ENCODE assay signal across 31 cellular contexts in the genomic region with DNA sequence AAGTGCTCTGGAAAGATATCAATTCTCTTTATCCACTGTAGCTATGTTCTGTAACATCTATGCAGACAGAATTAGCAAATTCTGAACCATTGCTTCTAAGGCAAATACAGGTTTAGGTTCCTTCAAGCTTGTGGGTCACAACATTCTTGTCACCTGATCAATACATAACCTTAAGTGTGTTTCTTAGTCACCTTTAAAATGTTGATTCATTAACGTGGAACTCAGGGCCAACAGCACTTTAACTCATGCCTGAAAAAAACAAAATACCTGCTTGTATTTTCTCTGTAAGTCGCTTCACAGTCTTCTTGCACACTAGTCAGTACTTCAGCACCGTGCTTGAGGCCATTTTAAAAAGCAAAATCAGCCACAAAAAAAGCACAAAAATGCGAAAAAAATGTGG. TPM values are rescaled to one million over a fixed set of nuclear protein-coding genes. Genes with fewer than 3 reads are reported as not detected.
"Had no signal": no experiment of that assay in that cellular context is flagged by ENCODE, and none has a peak within 500 bp of the region (broad histone marks: within the 10 kb centered on the region; RNA-seq: fewer than 3 reads in every experiment).

No MANE protein-coding gene starts in this region.

- DNase-seq: activated CD4-positive, alpha-beta memory T cell treated with anti-CD3 and anti-CD28 coated beads, Interleukin-2, amount 10 ng/mL, durations not matched to agents 7 days and 5 days; activated CD4-positive, alpha-beta T cell treated with anti-CD3 and anti-CD28 coated beads for 1 hour; activated CD4-positive, alpha-beta T cell treated with anti-CD3 and anti-CD28 coated beads for 4 hours; activated CD4-positive, alpha-beta T cell treated with anti-CD3 and anti-CD28 coated beads, Interleukin-2, amount 10 ng/mL, durations not matched to agents 7 days and 5 days; activated CD4-positive, alpha-beta T cell treated with anti-CD3 and anti-CD28 coated beads, Interleukin-2, amount 50 U/mL, for 4 hours; activated CD8-positive, alpha-beta memory T cell treated with anti-CD3 and anti-CD28 coated beads, Interleukin-2, amount 50 U/mL, for 48 hours; activated gamma-delta T cell; activated naive CD4-positive, alpha-beta T cell; activated naive CD4-positive, alpha-beta T cell treated with anti-CD3 and anti-CD28 coated beads, Interleukin-2, amount 10 ng/mL, durations not matched to agents 7 days and 5 days; activated naive CD8-positive, alpha-beta T cell treated with anti-CD3 and anti-CD28 coated beads, Interleukin-2, amount 10 ng/mL, durations not matched to agents 7 days and 5 days; activated T-cell treated with anti-CD3 and anti-CD28 coated beads for 4 hours; activated T-cell treated with anti-CD3 and anti-CD28 coated beads, Interleukin-2, amount 50 U/mL, for 24 hours; activated T-cell treated with anti-CD3 and anti-CD28 coated beads, Interleukin-2, amount 50 U/mL, for 72 hours; brain microvascular endothelial cell; caudate nucleus; cortex of kidney; dermis blood vessel endothelial cell; effector CD4-positive, alpha-beta T cell; effector memory CD8-positive, alpha-beta T cell; erythroblast; gastrocnemius medialis; glutamatergic neuron; heart left ventricle; T-helper 2 cell had no signal

- H3K27me3 ChIP-seq: ascending aorta, brain microvascular endothelial cell, gastrocnemius medialis, heart left ventricle had no signal

- H3K27ac ChIP-seq: ascending aorta, brain microvascular endothelial cell, esophagus muscularis mucosa, foreskin keratinocyte, gastrocnemius medialis, heart left ventricle, VCaP had no signal

- FAIRE-seq: colon had no signal

- H3K9me3 ChIP-seq: ascending aorta, esophagus muscularis mucosa, gastrocnemius medialis, heart left ventricle had no signal

- H3K4me1 ChIP-seq: ascending aorta had no signal

- H3K4me3 ChIP-seq: ascending aorta, esophagus muscularis mucosa, gastrocnemius medialis, heart left ventricle had no signal

- ATAC-seq: activated naive CD4-positive, alpha-beta T cell treated with anti-CD3 and anti-CD28 coated beads, Interleukin-2, amount 50 U/mL, for 72 hours; activated T-cell treated with anti-CD3 and anti-CD28 coated beads, Interleukin-2, amount 50 U/mL, for 72 hours; effector memory CD8-positive, alpha-beta T cell; foreskin keratinocyte; gastrocnemius medialis; heart left ventricle; WTC11 had no signal

- H3K36me3 ChIP-seq: ascending aorta, brain microvascular endothelial cell, esophagus muscularis mucosa, gastrocnemius medialis, heart left ventricle had no signal

RNA-seq across cellular contexts. Expression of a gene that starts 35.2 kb away (rescaled TPM):
- total RNA-seq: activated CD4-positive, alpha-beta T cell treated with anti-CD3 and anti-CD28 coated beads, Interleukin-2, amount 10 ng/mL, durations not matched to agents 7 days and 5 days; activated naive CD8-positive, alpha-beta T cell treated with anti-CD3 and anti-CD28 coated beads, Interleukin-2, amount 10 ng/mL, durations not matched to agents 7 days and 5 days; activated T-cell treated with anti-CD3 and anti-CD28 coated beads, Interleukin-2, amount 50 U/mL, for 72 hours; foreskin keratinocyte had no signal
- polyA plus RNA-seq: foreskin keratinocyte had no signal
